In the genomic region with DNA sequence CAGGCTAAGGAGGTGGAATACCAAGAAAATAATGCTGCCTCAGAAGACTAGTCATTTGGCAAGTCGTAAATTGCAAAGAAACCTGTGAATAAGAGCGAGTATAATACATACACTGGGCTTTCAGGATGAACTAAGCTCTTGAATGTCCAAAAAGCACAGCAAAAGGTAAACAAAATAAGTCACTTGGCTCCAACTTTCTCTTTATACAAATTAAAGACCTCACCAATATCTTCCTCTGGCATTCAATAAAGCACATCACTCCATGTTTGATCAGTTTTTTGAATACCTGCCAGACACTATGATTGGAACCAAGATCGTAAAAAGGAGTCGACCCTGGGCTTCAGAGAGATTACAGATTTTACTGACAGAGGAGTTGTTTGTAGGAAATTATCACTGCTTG, we compare ENCODE assay signal across 21 cellular contexts. TPM values are rescaled to one million over a fixed set of nuclear protein-coding genes. Genes with fewer than 3 reads are reported as not detected.
DNase-seq lines count a peak whose midpoint lies in the region; ATAC-seq and TF ChIP-seq lines count a peak whose summit lies in the region.
"Had no signal": no experiment of that assay in that cellular context is flagged by ENCODE, and none has a peak within 500 bp of the region (broad histone marks: within the 10 kb centered on the region; RNA-seq: fewer than 3 reads in every experiment).

No MANE protein-coding gene starts in this region.

- H2AFZ ChIP-seq in ACC112 (ENCODE audit: low read length, unreplicated experiment) (no peak overlapping the region), PC-3 (ENCODE audit: low read length) (no peak overlapping the region), hepatocyte (no peak overlapping the region)

- POLR2A ChIA-PET in CD4-positive, alpha-beta T cell (lab: Charles Lee): interaction anchor here (0.7 to 1.3 kb wide), 2 partner anchors 22 to 36 kb away, joined by 3 read pairs; no protein-coding TSS in a partner anchor
- POLR2A ChIA-PET in PC-3 (lab: Charles Lee; ENCODE audit: unreplicated experiment): no interaction called here

- intact Hi-C loops in CD4-positive, alpha-beta T cell (cut with DNase I, micrococcal nuclease): loop anchor here in 1 of 2 experiments (10.0 kb wide), 1 partner anchor 1641 kb away; the partner anchor contains the start of gene VRK1
- intact Hi-C loops in PC-3 (cut with micrococcal nuclease): loop anchor here (5.0 kb wide), 1 partner anchor 57 kb away; no protein-coding TSS in a partner anchor

- H3K4me2 ChIP-seq in PC-3 (ENCODE audit: low read length): peak overlapping the region; percentile 85
- H3K4me2 ChIP-seq in hepatocyte: peak overlapping the region; percentile 91

- TF ChIP-seq CTCF in CD4-positive, alpha-beta T cell (IDR thresholded peaks at IDR 0.05): no peak
- TF ChIP-seq CTCF in PC-3 (conservative IDR thresholded peaks at IDR 0.05; ENCODE audit: low read depth, low read length) (no peak), hepatocyte (IDR thresholded peaks at IDR 0.05; ENCODE audit: poor library complexity) (no peak)

- peaks cover 13% of the 10 kb centered on the region for H3K36me3 Mint-ChIP-seq in CD4-positive, alpha-beta T cell (ENCODE audit: low read depth)
- H3K36me3 Mint-ChIP-seq in stimulated activated memory B cell treated with anti-CD40 and anti-IgM and Interleukin-4, amounts not matched to agents 10 μg/mL and 1 μg/mL and 100 μg/mL, for 72 hours: peaks cover 6% of the 10 kb centered on the region
- H3K36me3 Mint-ChIP-seq: immature natural killer cell had no signal

- no peak overlapping the region for H3K27ac Mint-ChIP-seq in CD4-positive, alpha-beta T cell
- no peak overlapping the region for H3K27ac Mint-ChIP-seq in stimulated activated memory B cell treated with anti-CD40 and anti-IgM and Interleukin-4, amounts not matched to agents 10 μg/mL and 1 μg/mL and 100 μg/mL, for 72 hours
- H3K27ac Mint-ChIP-seq: B cell, immature natural killer cell had no signal

- H3K9me2 ChIP-seq in PC-3 (replicated peaks; ENCODE audit: low read length) (no peaks in the 10 kb centered on the region), hepatocyte (replicated peaks; ENCODE audit: insufficient read depth) (no peaks in the 10 kb centered on the region)

- CTCF ChIA-PET in CD4-positive, alpha-beta T cell (lab: Charles Lee): no interaction called here
- CTCF ChIA-PET in PC-3 (lab: Charles Lee): no interaction called here

- H3K27me3 ChIP-seq in ACC112 (ENCODE audit: insufficient read depth, low read length) (no peaks in the 10 kb centered on the region), PC-3 (ENCODE audit: low read length) (no peaks in the 10 kb centered on the region), hepatocyte (no peaks in the 10 kb centered on the region)
- no peaks in the 10 kb centered on the region for H3K27me3 ChIP-seq in CD4-positive, alpha-beta T cell (ENCODE audit: control insufficient read depth, insufficient read depth, low read length)
- H3K27me3 ChIP-seq: heart right ventricle, MG63, ovary had no signal

- H3K79me2 ChIP-seq in ACC112 (ENCODE audit: control insufficient read depth, insufficient read depth, low read length, unreplicated experiment) (peaks cover 81% of the 10 kb centered on the region), PC-3 (ENCODE audit: low read length) (peaks cover 80% of the 10 kb centered on the region), hepatocyte (peaks cover 85% of the 10 kb centered on the region)

- H3K4me3 ChIP-seq in ACC112 (ENCODE audit: low read depth, low read length) (peak overlapping the region; percentile 76; the same call in 1 of the 2 replicates), PC-3 (ENCODE audit: low read length) (peak overlapping the region; percentile 88; the same call in 1 of the 2 replicates), hepatocyte (no peak overlapping the region)
- H3K4me3 ChIP-seq: heart right ventricle, MG63, ovary had no signal

- no peaks in the 10 kb centered on the region for H3K9me3 Mint-ChIP-seq in CD4-positive, alpha-beta T cell
- no peaks in the 10 kb centered on the region for H3K9me3 Mint-ChIP-seq in stimulated activated memory B cell treated with anti-CD40 and anti-IgM and Interleukin-4, amounts not matched to agents 10 μg/mL and 1 μg/mL and 100 μg/mL, for 72 hours
- H3K9me3 Mint-ChIP-seq: immature natural killer cell had no signal

- H3K4me3 Mint-ChIP-seq in CD4-positive, alpha-beta T cell: peak overlapping the region; percentile 88
- H3K4me3 Mint-ChIP-seq in stimulated activated memory B cell treated with anti-CD40 and anti-IgM and Interleukin-4, amounts not matched to agents 10 μg/mL and 1 μg/mL and 100 μg/mL, for 72 hours: no peak overlapping the region

- BruUV-seq in PC-3 (replicated peaks; lab: Mats Ljungman, UMichigan): no TSS peak

- H3K9ac ChIP-seq in PC-3 (ENCODE audit: low read length): no peak overlapping the region

- no peaks in the 10 kb centered on the region for H3K27me3 Mint-ChIP-seq in CD4-positive, alpha-beta T cell
- H3K27me3 Mint-ChIP-seq in stimulated activated memory B cell treated with anti-CD40 and anti-IgM and Interleukin-4, amounts not matched to agents 10 μg/mL and 1 μg/mL and 100 μg/mL, for 72 hours: no peaks in the 10 kb centered on the region
- H3K27me3 Mint-ChIP-seq: B cell had no signal

- H3K4me1 ChIP-seq in ACC112 (ENCODE audit: control insufficient read depth, insufficient read depth, low read length, unreplicated experiment) (peaks cover 20% of the 10 kb centered on the region), PC-3 (ENCODE audit: insufficient read depth, low read length) (peaks cover 47% of the 10 kb centered on the region), hepatocyte (ENCODE audit: insufficient read depth) (peaks cover 20% of the 10 kb centered on the region)

- ATAC-seq in CD4-positive, alpha-beta T cell (ENCODE audit: poor library complexity): no peak
- ATAC-seq in PC-3: no peak; the same call in 1 of the 2 replicates
- ATAC-seq in stimulated activated memory B cell treated with anti-CD40 and anti-IgM and Interleukin-4, amounts not matched to agents 10 μg/mL and 1 μg/mL and 100 μg/mL, for 72 hours: no peak
- ATAC-seq: heart right ventricle, sciatic nerve had no signal

- peaks cover 60% of the 10 kb centered on the region for H4K20me1 ChIP-seq in PC-3 (ENCODE audit: low read length)
- H4K20me1 ChIP-seq in hepatocyte (ENCODE audit: insufficient read depth, poor library complexity, severe bottlenecking): peaks cover 59% of the 10 kb centered on the region

- H3K9me3 ChIP-seq in CD4-positive, alpha-beta T cell (ENCODE audit: control insufficient read depth, low read length): no peaks in the 10 kb centered on the region
- H3K9me3 ChIP-seq in PC-3 (ENCODE audit: low read length) (no peaks in the 10 kb centered on the region), hepatocyte (ENCODE audit: low read depth) (no peaks in the 10 kb centered on the region)
- H3K9me3 ChIP-seq: heart right ventricle, MG63, ovary had no signal

- H3K27ac ChIP-seq in ACC112 (ENCODE audit: low read depth, low read length) (no peak overlapping the region), PC-3 (ENCODE audit: low read length) (no peak overlapping the region), hepatocyte (no peak overlapping the region)
- H3K27ac ChIP-seq in CD4-positive, alpha-beta T cell (ENCODE audit: low read depth, low read length): no peak overlapping the region
- H3K27ac ChIP-seq: heart right ventricle, ovary had no signal

- no peaks in the 10 kb centered on the region for H3K36me3 ChIP-seq in ACC112 (ENCODE audit: insufficient read depth, low read length)
- no peaks in the 10 kb centered on the region for H3K36me3 ChIP-seq in PC-3 (ENCODE audit: low read depth, low read length)
- H3K36me3 ChIP-seq in hepatocyte (replicated peaks; ENCODE audit: insufficient read depth, low read depth): no peaks in the 10 kb centered on the region
- H3K36me3 ChIP-seq: heart right ventricle, MG63, ovary had no signal

- WGBS in hepatocyte (ENCODE audit: low lambda C conversion rate, missing lambda C conversion rate): 46% methylated on average over 4 of the region's 4 CpGs

- peaks cover 81% of the 10 kb centered on the region for H3K4me1 Mint-ChIP-seq in CD4-positive, alpha-beta T cell (ENCODE audit: low read depth)
- peaks cover 85% of the 10 kb centered on the region for H3K4me1 Mint-ChIP-seq in stimulated activated memory B cell treated with anti-CD40 and anti-IgM and Interleukin-4, amounts not matched to agents 10 μg/mL and 1 μg/mL and 100 μg/mL, for 72 hours

- no peak for DNase-seq in CD4-positive, alpha-beta T cell
- DNase-seq in PC-3 (peak; percentile 24), hepatocyte (ENCODE audit: low spot score) (no peak), AG08395 (ENCODE audit: low spot score) (no peak), HuH-7.5 (ENCODE audit: low spot score) (no peak)
- DNase-seq: activated CD4-positive, alpha-beta T cell treated with anti-CD3 and anti-CD28 coated beads for 48 hours; activated naive CD4-positive, alpha-beta T cell; aorta; DMS 273 treated with DMSO at 0.1 percent for 48 hours; heart right ventricle; immature natural killer cell; MG63; NCI-H1436 treated with DMSO at 0.1 percent for 48 hours; NCI-H2171 treated with DMSO at 0.1 percent for 48 hours; ovary; stimulated activated naive CD4-positive, alpha-beta T cell treated with Interleukin-2 at 50 U/mL for 16 hours; trophoblast cell had no signal

- H3F3A ChIP-seq in PC-3 (ENCODE audit: low read length, unreplicated experiment): no peaks in the 10 kb centered on the region

RNA-seq across cellular contexts. Expression of gene DICER1, which starts 3.5 kb away (rescaled TPM):
- total RNA-seq in CD4-positive, alpha-beta T cell: 10 to 100 TPM; 53.7 to 66.0 TPM
- total RNA-seq in PC-3 (2014; rRNA removed) (29.9 and 36.3 TPM in 2 replicates), hepatocyte (64.3 and 111 TPM in 2 replicates)
- 19.8 and 20.0 TPM in 2 replicates for polyA plus RNA-seq in hepatocyte
